In the genomic region with DNA sequence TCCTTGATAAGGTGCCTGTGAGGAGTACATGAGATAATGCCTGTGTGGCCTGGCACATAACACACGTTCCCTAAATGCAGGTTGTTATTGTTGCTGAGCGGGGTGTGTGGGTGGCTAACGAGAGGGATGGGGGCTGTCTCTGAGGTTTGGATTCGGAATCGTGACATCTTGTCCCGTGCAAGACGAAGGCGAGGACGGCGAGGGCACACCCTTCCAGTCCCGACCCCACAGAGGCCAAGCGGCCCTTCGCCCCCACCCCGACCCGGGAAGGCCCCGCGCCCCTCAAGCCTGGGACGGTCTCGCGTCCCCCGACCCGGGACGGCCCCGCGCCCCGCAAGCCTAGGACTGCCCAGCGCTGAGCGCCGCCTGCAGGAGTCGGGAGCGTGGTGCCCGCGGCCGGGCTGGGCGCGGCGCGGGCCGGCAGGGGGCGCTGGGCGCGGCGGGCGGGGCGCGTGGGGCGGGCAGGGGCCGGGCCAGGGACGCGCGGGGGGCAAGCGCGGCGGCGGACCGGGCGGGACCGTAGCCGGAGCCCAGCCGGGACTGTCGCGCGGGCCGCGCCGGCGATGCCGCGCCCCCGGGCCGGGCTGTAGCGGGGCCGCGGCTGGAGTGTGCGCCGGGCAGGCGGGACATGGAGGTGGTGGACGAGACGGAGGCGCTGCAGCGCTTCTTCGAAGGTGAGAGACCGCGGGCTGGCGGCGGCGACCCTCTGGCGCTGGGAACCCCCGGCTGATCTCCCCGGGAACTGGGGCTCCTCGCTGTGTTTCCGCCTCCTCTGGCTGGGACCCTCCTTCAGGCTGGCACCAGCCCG, we compare ENCODE assay signal across 8 cellular contexts. TPM values are rescaled to one million over a fixed set of nuclear protein-coding genes. Genes with fewer than 3 reads are reported as not detected.
DNase-seq lines count a peak whose midpoint lies in the region; TF ChIP-seq lines count a peak whose summit lies in the region.

A gene (plus strand): TSS at position 520 of the 808 bp plus-strand sequence. CDS start 109 bp downstream, at position 629.

- H3K27ac ChIP-seq in muscle layer of duodenum (ENCODE audit: low read length), result peak within 1 kb of the TSS; percentile 67

- H3K27me3 Mint-ChIP-seq in endothelial cell (ENCODE audit: unreplicated experiment), result peaks cover 22% of the 10 kb centered on the region
- H3K27me3 Mint-ChIP-seq in stimulated activated naive CD8-positive, alpha-beta T cell treated with anti-CD3 and anti-CD28 coated beads, Interleukin-15, Interleukin-2, amounts not matched to agents 100 ng/mL and 50 ng/mL, for 24 hours, result peaks cover 30% of the 10 kb centered on the region

- peak within 1 kb of the TSS; percentile 60 for H3K4me3 Mint-ChIP-seq in endothelial cell (ENCODE audit: unreplicated experiment)
- H3K4me3 Mint-ChIP-seq in stimulated activated naive CD8-positive, alpha-beta T cell treated with anti-CD3 and anti-CD28 coated beads, Interleukin-15, Interleukin-2, amounts not matched to agents 100 ng/mL and 50 ng/mL, for 24 hours, result peak within 1 kb of the TSS; percentile 51

- DNase-seq in DMS79 treated with DMSO at 0.1 percent for 48 hours (lab: John Stamatoyannopoulos, UW) (peak; percentile 47), DMS79 (lab: John Stamatoyannopoulos, UW) (no peak), NCI-H460 (ENCODE audit: extremely low read depth, low read depth) (peak; percentile 34), activated T-cell treated with anti-CD3 and anti-CD28 coated beads for 1 hour (ENCODE audit: low read depth) (peak; percentile 42), endothelial cell (ENCODE audit: low spot score) (peak; percentile 84), SIG-M5 (lab: John Stamatoyannopoulos, UW) (no peak)

- H3K36me3 Mint-ChIP-seq in endothelial cell (ENCODE audit: low read depth, unreplicated experiment), result no peaks in the 10 kb centered on the region
- H3K36me3 Mint-ChIP-seq in stimulated activated naive CD8-positive, alpha-beta T cell treated with anti-CD3 and anti-CD28 coated beads, Interleukin-15, Interleukin-2, amounts not matched to agents 100 ng/mL and 50 ng/mL, for 24 hours (ENCODE audit: low read depth), result no peaks in the 10 kb centered on the region

- no peak within 1 kb of the TSS for H3K27ac Mint-ChIP-seq in endothelial cell (ENCODE audit: unreplicated experiment)
- H3K27ac Mint-ChIP-seq in stimulated activated naive CD8-positive, alpha-beta T cell treated with anti-CD3 and anti-CD28 coated beads, Interleukin-15, Interleukin-2, amounts not matched to agents 100 ng/mL and 50 ng/mL, for 24 hours, result no peak within 1 kb of the TSS

- H3K4me1 Mint-ChIP-seq in endothelial cell (ENCODE audit: unreplicated experiment), result peaks cover 16% of the 10 kb centered on the region
- H3K4me1 Mint-ChIP-seq in stimulated activated naive CD8-positive, alpha-beta T cell treated with anti-CD3 and anti-CD28 coated beads, Interleukin-15, Interleukin-2, amounts not matched to agents 100 ng/mL and 50 ng/mL, for 24 hours (ENCODE audit: low read depth), result peaks cover 20% of the 10 kb centered on the region

- H3K4me3 ChIP-seq in muscle layer of duodenum (ENCODE audit: low read depth in 1 of 2, low read length in 2 of 2), result peak within 1 kb of the TSS; percentile 53 to 60

- H3K9me3 Mint-ChIP-seq in endothelial cell (ENCODE audit: unreplicated experiment), result no peaks in the 10 kb centered on the region
- no peaks in the 10 kb centered on the region for H3K9me3 Mint-ChIP-seq in stimulated activated naive CD8-positive, alpha-beta T cell treated with anti-CD3 and anti-CD28 coated beads, Interleukin-15, Interleukin-2, amounts not matched to agents 100 ng/mL and 50 ng/mL, for 24 hours

- H3K27me3 ChIP-seq in muscle layer of duodenum (ENCODE audit: low read depth, low read length), result no peaks in the 10 kb centered on the region

- peak; percentile 33 for TF ChIP-seq CTCF in endothelial cell (IDR thresholded peaks at IDR 0.05; ENCODE audit: unreplicated experiment)

- peaks cover 3 to 5% of the 10 kb centered on the region in 2 donors for H3K4me1 ChIP-seq in muscle layer of duodenum (ENCODE audit: control insufficient read depth in 1 of 2, insufficient read depth in 2 of 2, low read length in 2 of 2)

- H3K9me3 ChIP-seq in muscle layer of duodenum (ENCODE audit: control insufficient read depth in 1 of 2, low read length in 2 of 2), result no peaks in the 10 kb centered on the region

- no peaks in the 10 kb centered on the region for H3K36me3 ChIP-seq in muscle layer of duodenum (ENCODE audit: control insufficient read depth in 1 of 2, insufficient read depth in 2 of 2, low read length in 2 of 2)

RNA-seq across cellular contexts. Expression of the gene that starts here (rescaled TPM):
- 0.30 and 0.35 TPM in 2 replicates for total RNA-seq in NCI-H460 (2014; rRNA removed; shearing (Covaris generic))
- polyA plus RNA-seq in NCI-H460 (2014; cell fraction: nucleus; rRNA removed), result 2.4 and 4.8 TPM in 2 replicates
- 1.5 TPM for total RNA-seq in endothelial cell (ENCODE audit: unreplicated experiment)

Comparison
In these comparisons a context has a peak if more than half of its experiments do, and no peak if none do; other contexts are left out.
1. DNase-seq: peak in DMS79 treated with DMSO at 0.1 percent for 48 hours (single experiment), NCI-H460 (single experiment), activated T-cell treated with anti-CD3 and anti-CD28 coated beads for 1 hour (single experiment) and endothelial cell (single experiment); none in DMS79 (single experiment) and SIG-M5 (single experiment).